ENCODE assay signal across 7 cellular contexts in genomic region chr3:39288300-39288808, GRCh38. TPM values are rescaled to one million over a fixed set of nuclear protein-coding genes. Genes with fewer than 3 reads are reported as not detected.
DNase-seq lines count a peak whose midpoint lies in the region; ATAC-seq and TF ChIP-seq lines count a peak whose summit lies in the region.

No MANE protein-coding gene starts in this region.

- no peak overlapping the region for H3K4me3 ChIP-seq in retinal pigment epithelial cell (ENCODE audit: low read length)

- in situ Hi-C loops in GM13976 (cut with MboI; ENCODE audit: low sequenced_read_pairs, unreplicated experiment) = loop anchor here (5.0 kb wide), 1 partner anchor 101 kb away; no protein-coding TSS in a partner anchor

- ATAC-seq in HG02763 (IDR thresholded peaks at IDR 0.05; ENCODE audit: unreplicated experiment) (peak; percentile 96), left cardiac atrium (peak; percentile 92 to 96)

- intact Hi-C loops in left cardiac atrium (cut with DNase I) = loop anchor here (1.0 to 5.0 kb wide), 2 partner anchors 81 to 162 kb away; no protein-coding TSS in a partner anchor

- TF ChIP-seq CTCF in GM13976 (IDR thresholded peaks at IDR 0.05; ENCODE audit: borderline replicate concordance, control extremely low read depth, extremely low read depth, insufficient read depth, missing control alignments) (peak; percentile 79), retinal pigment epithelial cell (conservative IDR thresholded peaks at IDR 0.05; ENCODE audit: low read depth, low read length) (peak; percentile 98)

- DNase-seq in GM13976 (ENCODE audit: low spot score) (peak; percentile 93), NCI-H128 (lab: John Stamatoyannopoulos, UW; ENCODE audit: unreplicated experiment) (peak; percentile 56), T follicular helper cell (ENCODE audit: low read depth) (peak; percentile 62), left cardiac atrium (peak; percentile 82), retinal pigment epithelial cell (ENCODE audit: low read depth) (peak; percentile 61)
- peak; percentile 64 for DNase-seq in activated naive CD8-positive, alpha-beta T cell treated with anti-CD3 and anti-CD28 coated beads, Interleukin-2, amount 50 U/mL, for 16 hours (ENCODE audit: low read depth, low spot score)

RNA-seq across cellular contexts. Expression of gene CX3CR1, which starts 8.5 kb away (rescaled TPM):
- total RNA-seq in left cardiac atrium = 1 to 10 TPM in 1 of 2 donors, under 1 TPM in 1; 0.60 to 1.4 TPM

RNA-seq across cellular contexts. Expression of gene CCR8, which starts 41.2 kb away (rescaled TPM):
- not detected for total RNA-seq in left cardiac atrium
